Comparison of ENCODE assay signal across 26 cellular contexts in genomic region chr17:35187481-35187880, GRCh38. TPM values are rescaled to one million over a fixed set of nuclear protein-coding genes. Genes with fewer than 3 reads are reported as not detected.
DNase-seq lines count a peak whose midpoint lies in the region; ATAC-seq and TF ChIP-seq lines count a peak whose summit lies in the region.
"Had no signal": no experiment of that assay in that cellular context is flagged by ENCODE, and none has a peak within 500 bp of the region (broad histone marks: within the 10 kb centered on the region; RNA-seq: fewer than 3 reads in every experiment).

No MANE protein-coding gene starts in this region.

- no peak overlapping the region for H3K4me3 Mint-ChIP-seq in activated CD8-positive, alpha-beta T cell treated with anti-CD3 and anti-CD28 coated beads, Interleukin-2, amount 10 ng/mL, durations not matched to agents 7 days and 5 days
- no peak overlapping the region for H3K4me3 Mint-ChIP-seq in activated CD8-positive, alpha-beta T cell treated with anti-CD3 and anti-CD28 coated beads for 36 hours
- peak overlapping the region in 3 of 4 donors; percentile 40 to 91 (median 87) for H3K4me3 Mint-ChIP-seq in CD4-positive, CD25-positive, alpha-beta regulatory T cell
- peak overlapping the region in 7 of 10 donors; percentile 49 to 84 (median 68) for H3K4me3 Mint-ChIP-seq in naive thymus-derived CD4-positive, alpha-beta T cell
- H3K4me3 Mint-ChIP-seq: GM23338, H9 had no signal

- peaks cover 9% of the 10 kb centered on the region for H3K36me3 Mint-ChIP-seq in activated CD8-positive, alpha-beta T cell treated with anti-CD3 and anti-CD28 coated beads, Interleukin-2, amount 10 ng/mL, durations not matched to agents 7 days and 5 days (ENCODE audit: low read depth)
- H3K36me3 Mint-ChIP-seq in activated CD8-positive, alpha-beta T cell treated with anti-CD3 and anti-CD28 coated beads for 36 hours (ENCODE audit: low read depth) = no peaks in the 10 kb centered on the region
- H3K36me3 Mint-ChIP-seq in CD4-positive, CD25-positive, alpha-beta regulatory T cell = no peaks in the 10 kb centered on the region
- H3K36me3 Mint-ChIP-seq in naive thymus-derived CD4-positive, alpha-beta T cell = peaks cover 0 to 12% (median 0%) of the 10 kb centered on the region in 5 donors

- H3K27ac ChIP-seq in CD4-positive, CD25-positive, alpha-beta regulatory T cell (ENCODE audit: insufficient read depth, low read length, poor library complexity, severe bottlenecking) = no peak overlapping the region
- no peak overlapping the region for H3K27ac ChIP-seq in naive thymus-derived CD4-positive, alpha-beta T cell (ENCODE audit: low read depth, low read length)
- H3K27ac ChIP-seq: PC-9 had no signal

- no peaks in the 10 kb centered on the region for H3K27me3 Mint-ChIP-seq in activated CD8-positive, alpha-beta T cell treated with anti-CD3 and anti-CD28 coated beads, Interleukin-2, amount 10 ng/mL, durations not matched to agents 7 days and 5 days (ENCODE audit: low read depth)
- no peaks in the 10 kb centered on the region for H3K27me3 Mint-ChIP-seq in activated CD8-positive, alpha-beta T cell treated with anti-CD3 and anti-CD28 coated beads for 36 hours
- H3K27me3 Mint-ChIP-seq in CD4-positive, CD25-positive, alpha-beta regulatory T cell = no peaks in the 10 kb centered on the region
- peaks cover 0 to 3% (median 0%) of the 10 kb centered on the region in 5 donors for H3K27me3 Mint-ChIP-seq in naive thymus-derived CD4-positive, alpha-beta T cell

- TF ChIP-seq CTCF in activated CD8-positive, alpha-beta T cell treated with anti-CD3 and anti-CD28 coated beads for 36 hours (IDR thresholded peaks at IDR 0.05) = no peak
- no peak for TF ChIP-seq CTCF in GM13976 (IDR thresholded peaks at IDR 0.05; ENCODE audit: borderline replicate concordance, control extremely low read depth, extremely low read depth, insufficient read depth, missing control alignments)

- no peaks in the 10 kb centered on the region for H3K27me3 ChIP-seq in CD4-positive, CD25-positive, alpha-beta regulatory T cell (ENCODE audit: control insufficient read depth, insufficient read depth, low read length)
- H3K27me3 ChIP-seq in naive thymus-derived CD4-positive, alpha-beta T cell (ENCODE audit: control insufficient read depth in 2 of 2, insufficient read depth in 2 of 2, low read length in 2 of 2) = no peaks in the 10 kb centered on the region

- in situ Hi-C loops in GM13976 (cut with MboI; ENCODE audit: low sequenced_read_pairs, unreplicated experiment) = no loop called here

- ATAC-seq in activated CD8-positive, alpha-beta T cell treated with anti-CD3 and anti-CD28 coated beads, Interleukin-2, amount 10 ng/mL, durations not matched to agents 7 days and 5 days = no peak
- no peak for ATAC-seq in activated CD8-positive, alpha-beta T cell treated with anti-CD3 and anti-CD28 coated beads for 36 hours
- no peak for ATAC-seq in CD4-positive, CD25-positive, alpha-beta regulatory T cell (ENCODE audit: low read depth in 2 of 2)
- ATAC-seq in naive thymus-derived CD4-positive, alpha-beta T cell = no peak
- ATAC-seq in HG02852 (IDR thresholded peaks at IDR 0.05; ENCODE audit: unreplicated experiment) (no peak), HG02938 (IDR thresholded peaks at IDR 0.05; ENCODE audit: unreplicated experiment) (no peak)
- ATAC-seq: GM23338 had no signal

- peaks cover 51% of the 10 kb centered on the region for H3K4me1 Mint-ChIP-seq in activated CD8-positive, alpha-beta T cell treated with anti-CD3 and anti-CD28 coated beads, Interleukin-2, amount 10 ng/mL, durations not matched to agents 7 days and 5 days (ENCODE audit: low read depth)
- H3K4me1 Mint-ChIP-seq in activated CD8-positive, alpha-beta T cell treated with anti-CD3 and anti-CD28 coated beads for 36 hours (ENCODE audit: low read depth) = peaks cover 70% of the 10 kb centered on the region
- H3K4me1 Mint-ChIP-seq in CD4-positive, CD25-positive, alpha-beta regulatory T cell = peaks cover 24 to 88% (median 52%) of the 10 kb centered on the region in 4 donors
- H3K4me1 Mint-ChIP-seq in naive thymus-derived CD4-positive, alpha-beta T cell = peaks cover 39 to 92% (median 73%) of the 10 kb centered on the region in 7 donors
- H3K4me1 Mint-ChIP-seq: GM23338, H9 had no signal

- no peaks in the 10 kb centered on the region for H3K9me3 Mint-ChIP-seq in activated CD8-positive, alpha-beta T cell treated with anti-CD3 and anti-CD28 coated beads, Interleukin-2, amount 10 ng/mL, durations not matched to agents 7 days and 5 days (ENCODE audit: insufficient read depth)
- H3K9me3 Mint-ChIP-seq in activated CD8-positive, alpha-beta T cell treated with anti-CD3 and anti-CD28 coated beads for 36 hours = no peaks in the 10 kb centered on the region
- H3K9me3 Mint-ChIP-seq in CD4-positive, CD25-positive, alpha-beta regulatory T cell = peaks cover 0 to 2% (median 0%) of the 10 kb centered on the region in 7 donors
- peaks cover 0 to 5% (median 0%) of the 10 kb centered on the region in 11 donors for H3K9me3 Mint-ChIP-seq in naive thymus-derived CD4-positive, alpha-beta T cell
- H3K9me3 Mint-ChIP-seq: GM23338 had no signal

- peak overlapping the region; percentile 71 for H3K4me3 ChIP-seq in CD4-positive, CD25-positive, alpha-beta regulatory T cell (ENCODE audit: low read depth, low read length)
- H3K4me3 ChIP-seq in naive thymus-derived CD4-positive, alpha-beta T cell (ENCODE audit: low read length) = no peak overlapping the region
- H3K4me3 ChIP-seq: GM23338, PC-9 had no signal

- no peaks in the 10 kb centered on the region for H3K36me3 ChIP-seq in CD4-positive, CD25-positive, alpha-beta regulatory T cell (ENCODE audit: control insufficient read depth, insufficient read depth, low read length)
- no peaks in the 10 kb centered on the region for H3K36me3 ChIP-seq in naive thymus-derived CD4-positive, alpha-beta T cell (ENCODE audit: control insufficient read depth in 2 of 3, insufficient read depth in 3 of 3, low read length in 3 of 3)

- peak; percentile 14 for DNase-seq in activated CD8-positive, alpha-beta T cell treated with anti-CD3 and anti-CD28 coated beads, Interleukin-2, amount 10 ng/mL, durations not matched to agents 7 days and 5 days
- DNase-seq in activated CD8-positive, alpha-beta T cell treated with anti-CD3 and anti-CD28 coated beads for 36 hours = no peak
- no peak for DNase-seq in CD4-positive, CD25-positive, alpha-beta regulatory T cell
- peak; percentile 95 for DNase-seq in SW480 (ENCODE audit: low spot score)
- no peak for DNase-seq in naive thymus-derived CD4-positive, alpha-beta T cell
- DNase-seq in GM13976 (ENCODE audit: low spot score) = no peak
- DNase-seq: AML-193; C1 segment of cervical spinal cord; DMS153; H9; IMR-90; KG1; MM.1S; NCI-H2029; NCI-H446 treated with DMSO at 0.1 percent for 48 hours; NCI-H526; NCI-H82; NK-92 treated with Interleukin-12 subunit alpha and Interleukin-12 subunit beta, amount 100 ng/mL, for 24 hours; PC-9; SHP77 had no signal

- no peak overlapping the region for H3K27ac Mint-ChIP-seq in activated CD8-positive, alpha-beta T cell treated with anti-CD3 and anti-CD28 coated beads, Interleukin-2, amount 10 ng/mL, durations not matched to agents 7 days and 5 days
- no peak overlapping the region for H3K27ac Mint-ChIP-seq in activated CD8-positive, alpha-beta T cell treated with anti-CD3 and anti-CD28 coated beads for 36 hours
- peak overlapping the region; percentile 93 to 98 (median 95) for H3K27ac Mint-ChIP-seq in CD4-positive, CD25-positive, alpha-beta regulatory T cell
- peak overlapping the region; percentile 5 to 94 (median 90) for H3K27ac Mint-ChIP-seq in naive thymus-derived CD4-positive, alpha-beta T cell
- H3K27ac Mint-ChIP-seq: GM23338, H9 had no signal

- H3K4me1 ChIP-seq in CD4-positive, CD25-positive, alpha-beta regulatory T cell (ENCODE audit: control insufficient read depth, insufficient read depth, low read length, poor library complexity, severe bottlenecking) = peaks cover 23% of the 10 kb centered on the region
- peaks cover 14 to 44% of the 10 kb centered on the region in 2 donors for H3K4me1 ChIP-seq in naive thymus-derived CD4-positive, alpha-beta T cell (ENCODE audit: control insufficient read depth in 2 of 2, insufficient read depth in 2 of 2, low read length in 2 of 2)

- H3K9me3 ChIP-seq in CD4-positive, CD25-positive, alpha-beta regulatory T cell (ENCODE audit: control insufficient read depth in 2 of 2, low read length in 2 of 2) = no peaks in the 10 kb centered on the region
- H3K9me3 ChIP-seq in naive thymus-derived CD4-positive, alpha-beta T cell (ENCODE audit: control insufficient read depth in 2 of 3, low read length in 3 of 3) = no peaks in the 10 kb centered on the region

- POLR2A ChIA-PET in activated CD8-positive, alpha-beta T cell treated with anti-CD3 and anti-CD28 coated beads, Interleukin-2, amount 10 ng/mL, durations not matched to agents 7 days and 5 days (lab: Charles Lee) = interaction anchor here (0.6 to 3.8 kb wide), 5 partner anchors 9 to 347 kb away, joined by 3 to 38 read pairs (median 5); partner anchors contain the start of gene SLFN5
- POLR2A ChIA-PET in activated CD8-positive, alpha-beta T cell treated with anti-CD3 and anti-CD28 coated beads for 36 hours (lab: Charles Lee) = interaction anchor here (0.6 to 1.6 kb wide), 6 partner anchors 15 to 470 kb away, joined by 3 to 7 read pairs (median 3); partner anchors contain the start of gene SLFN5
- POLR2A ChIA-PET in naive thymus-derived CD4-positive, alpha-beta T cell (lab: Charles Lee) = interaction anchor here (0.5 to 5.1 kb wide), 9 partner anchors 9 to 349 kb away, joined by 3 to 57 read pairs (median 5); partner anchors contain the start of gene SLFN5

- intact Hi-C loops in activated CD8-positive, alpha-beta T cell treated with anti-CD3 and anti-CD28 coated beads for 36 hours (cut with micrococcal nuclease) = no loop called here
- intact Hi-C loops in naive thymus-derived CD4-positive, alpha-beta T cell (cut with micrococcal nuclease) = no loop called here

- CTCF ChIA-PET in activated CD8-positive, alpha-beta T cell treated with anti-CD3 and anti-CD28 coated beads, Interleukin-2, amount 10 ng/mL, durations not matched to agents 7 days and 5 days (lab: Charles Lee) = interaction anchor here (0.6 to 1.5 kb wide), 4 partner anchors 19 to 55 kb away, joined by 3 to 7 read pairs (median 3); partner anchors contain the start of gene SLFN5
- CTCF ChIA-PET in activated CD8-positive, alpha-beta T cell treated with anti-CD3 and anti-CD28 coated beads for 36 hours (lab: Charles Lee) = interaction anchor here (0.9 to 2.1 kb wide), 2 partner anchors 27 to 53 kb away, joined by 5 read pairs; no protein-coding TSS in a partner anchor
- CTCF ChIA-PET in naive thymus-derived CD4-positive, alpha-beta T cell (lab: Charles Lee) = interaction anchor here (1.0 to 1.5 kb wide), 3 partner anchors 26 to 54 kb away, joined by 3 to 8 read pairs (median 3); no protein-coding TSS in a partner anchor

RNA-seq across cellular contexts. Expression of gene SLC35G3, which starts 6.7 kb away (rescaled TPM):
- total RNA-seq in activated CD8-positive, alpha-beta T cell treated with anti-CD3 and anti-CD28 coated beads, Interleukin-2, amount 10 ng/mL, durations not matched to agents 7 days and 5 days = not detected
- not detected for total RNA-seq in activated CD8-positive, alpha-beta T cell treated with anti-CD3 and anti-CD28 coated beads for 36 hours
- total RNA-seq in CD4-positive, CD25-positive, alpha-beta regulatory T cell = not detected
- polyA plus RNA-seq in CD4-positive, CD25-positive, alpha-beta regulatory T cell = under 1 TPM; 0.08 to 0.19 (median 0.13) TPM
- not detected for total RNA-seq in naive thymus-derived CD4-positive, alpha-beta T cell
- polyA plus RNA-seq in naive thymus-derived CD4-positive, alpha-beta T cell = not detected
- total RNA-seq: GM23338, H9, IMR-90, PC-9, RPMI7951, SK-MEL-5 had no signal
- polyA plus RNA-seq: AG04450, GM23338, IMR-90 had no signal

RNA-seq across cellular contexts. Expression of gene UNC45B, which starts 39.9 kb away (rescaled TPM):
- total RNA-seq in activated CD8-positive, alpha-beta T cell treated with anti-CD3 and anti-CD28 coated beads, Interleukin-2, amount 10 ng/mL, durations not matched to agents 7 days and 5 days = not detected
- total RNA-seq in activated CD8-positive, alpha-beta T cell treated with anti-CD3 and anti-CD28 coated beads for 36 hours = under 1 TPM in 1 of 2 experiments, not detected in 1; 0.11 TPM
- 0.44 TPM for total RNA-seq in CD4-positive, CD25-positive, alpha-beta regulatory T cell
- polyA plus RNA-seq in CD4-positive, CD25-positive, alpha-beta regulatory T cell = under 1 TPM; 0.29 to 0.63 (median 0.43) TPM
- total RNA-seq in naive thymus-derived CD4-positive, alpha-beta T cell = under 1 TPM; 0.10 to 0.62 (median 0.29) TPM
- polyA plus RNA-seq in naive thymus-derived CD4-positive, alpha-beta T cell = under 1 TPM; 0.10 to 0.22 TPM
- total RNA-seq: IMR-90, PC-9, RPMI7951, SK-MEL-5 had no signal
- polyA plus RNA-seq: AG04450, GM23338, IMR-90 had no signal

RNA-seq across cellular contexts. Expression of gene NLE1, which starts 45.4 kb away (rescaled TPM):
- total RNA-seq in activated CD8-positive, alpha-beta T cell treated with anti-CD3 and anti-CD28 coated beads, Interleukin-2, amount 10 ng/mL, durations not matched to agents 7 days and 5 days = 10 to 100 TPM; 22.1 to 23.3 TPM
- total RNA-seq in activated CD8-positive, alpha-beta T cell treated with anti-CD3 and anti-CD28 coated beads for 36 hours = 10 to 100 TPM; 49.1 to 49.8 TPM
- 9.8 TPM for total RNA-seq in CD4-positive, CD25-positive, alpha-beta regulatory T cell
- polyA plus RNA-seq in CD4-positive, CD25-positive, alpha-beta regulatory T cell = 1 to 10 TPM; 3.1 to 5.3 (median 3.8) TPM
- total RNA-seq in naive thymus-derived CD4-positive, alpha-beta T cell = 10 to 100 TPM in 4 of 5 experiments, 1 to 10 TPM in 1; 10.0 to 29.4 (median 21.8) TPM
- polyA plus RNA-seq in naive thymus-derived CD4-positive, alpha-beta T cell = 10 to 100 TPM in 1 of 2 donors, 1 to 10 TPM in 1; 6.1 to 10.7 TPM

RNA-seq across cellular contexts. Expression of gene SLFN5, which starts 55.4 kb away (rescaled TPM):
- 100 to 1,000 TPM; 209 to 212 TPM for total RNA-seq in activated CD8-positive, alpha-beta T cell treated with anti-CD3 and anti-CD28 coated beads, Interleukin-2, amount 10 ng/mL, durations not matched to agents 7 days and 5 days
- 10 to 100 TPM; 29.1 to 32.7 TPM for total RNA-seq in activated CD8-positive, alpha-beta T cell treated with anti-CD3 and anti-CD28 coated beads for 36 hours
- total RNA-seq in CD4-positive, CD25-positive, alpha-beta regulatory T cell = 221 TPM
- 100 to 1,000 TPM; 122 to 219 (median 162) TPM for polyA plus RNA-seq in CD4-positive, CD25-positive, alpha-beta regulatory T cell
- 100 to 1,000 TPM in 4 of 5 experiments, 10 to 100 TPM in 1; 80.0 to 199 (median 133) TPM for total RNA-seq in naive thymus-derived CD4-positive, alpha-beta T cell
- 100 to 1,000 TPM; 103 to 169 TPM for polyA plus RNA-seq in naive thymus-derived CD4-positive, alpha-beta T cell

Comparison
In these comparisons a context has a peak if more than half of its experiments do, and no peak if none do; other contexts are left out.
1. DNase-seq: peak in activated CD8-positive, alpha-beta T cell treated with anti-CD3 and anti-CD28 coated beads, Interleukin-2, amount 10 ng/mL, durations not matched to agents 7 days and 5 days (single experiment) and SW480 (single experiment); none in activated CD8-positive, alpha-beta T cell treated with anti-CD3 and anti-CD28 coated beads for 36 hours (single experiment), CD4-positive, CD25-positive, alpha-beta regulatory T cell (0 of 3), naive thymus-derived CD4-positive, alpha-beta T cell (0 of 9) and GM13976 (single experiment).
2. H3K27ac Mint-ChIP-seq: peak in CD4-positive, CD25-positive, alpha-beta regulatory T cell (3 of 3) and naive thymus-derived CD4-positive, alpha-beta T cell (9 of 9); none in activated CD8-positive, alpha-beta T cell treated with anti-CD3 and anti-CD28 coated beads, Interleukin-2, amount 10 ng/mL, durations not matched to agents 7 days and 5 days (single experiment) and activated CD8-positive, alpha-beta T cell treated with anti-CD3 and anti-CD28 coated beads for 36 hours (single experiment).
3. H3K4me3 Mint-ChIP-seq: peak in CD4-positive, CD25-positive, alpha-beta regulatory T cell (3 of 4) and naive thymus-derived CD4-positive, alpha-beta T cell (7 of 10); none in activated CD8-positive, alpha-beta T cell treated with anti-CD3 and anti-CD28 coated beads, Interleukin-2, amount 10 ng/mL, durations not matched to agents 7 days and 5 days (single experiment) and activated CD8-positive, alpha-beta T cell treated with anti-CD3 and anti-CD28 coated beads for 36 hours (single experiment).